ENCODE assay signal across 3 cellular contexts in genomic region chr6:7161845-7162244, GRCh38.
TF ChIP-seq lines count a peak whose summit lies in the region.

No MANE protein-coding gene starts in this region.

TF ChIP-seq in GM23338, 12 proteins besides CTCF, POLR2A, EP300 and RAD21 (continues in another document):
- no peak for TF ChIP-seq EZH2 (IDR thresholded peaks at IDR 0.05; ENCODE audit: low read depth, unreplicated experiment)
- no peak for TF ChIP-seq ZNF462 (CRISPR knock-in tag; IDR thresholded peaks at IDR 0.05)
- TF ChIP-seq CREB1 (CRISPR knock-in tag; IDR thresholded peaks at IDR 0.05; ENCODE audit: low read depth) = no peak
- no peak for TF ChIP-seq ZNF114 (CRISPR knock-in tag; IDR thresholded peaks at IDR 0.05)

TF ChIP-seq in K562, 482 proteins besides CTCF, POLR2A, EP300 and RAD21:
- TF ChIP-seq HSF4 (CRISPR knock-in tag; IDR thresholded peaks at IDR 0.05; ENCODE audit: borderline replicate concordance) = no peak
- peak; percentile 28; the same call in 1 of the 2 replicates for TF ChIP-seq ZNF592 (IDR thresholded peaks at IDR 0.05)
- 0 out of 2 replicates have a peak, but pooled peaks have one; percentile 24 for TF ChIP-seq GATAD2A (IDR thresholded peaks at IDR 0.05)
- TF ChIP-seq RFX1 (IDR thresholded peaks at IDR 0.05) = peak; percentile 14; the same call in 1 of the 2 replicates

TF ChIP-seq in liver, 16 proteins besides CTCF, POLR2A, EP300 and RAD21:
- TF ChIP-seq FOXA1 (IDR thresholded peaks at IDR 0.05) (no peak), HNF4A (conservative IDR thresholded peaks at IDR 0.05) (peak in 1 of 2 donors; percentile 3)
